In the genomic region with DNA sequence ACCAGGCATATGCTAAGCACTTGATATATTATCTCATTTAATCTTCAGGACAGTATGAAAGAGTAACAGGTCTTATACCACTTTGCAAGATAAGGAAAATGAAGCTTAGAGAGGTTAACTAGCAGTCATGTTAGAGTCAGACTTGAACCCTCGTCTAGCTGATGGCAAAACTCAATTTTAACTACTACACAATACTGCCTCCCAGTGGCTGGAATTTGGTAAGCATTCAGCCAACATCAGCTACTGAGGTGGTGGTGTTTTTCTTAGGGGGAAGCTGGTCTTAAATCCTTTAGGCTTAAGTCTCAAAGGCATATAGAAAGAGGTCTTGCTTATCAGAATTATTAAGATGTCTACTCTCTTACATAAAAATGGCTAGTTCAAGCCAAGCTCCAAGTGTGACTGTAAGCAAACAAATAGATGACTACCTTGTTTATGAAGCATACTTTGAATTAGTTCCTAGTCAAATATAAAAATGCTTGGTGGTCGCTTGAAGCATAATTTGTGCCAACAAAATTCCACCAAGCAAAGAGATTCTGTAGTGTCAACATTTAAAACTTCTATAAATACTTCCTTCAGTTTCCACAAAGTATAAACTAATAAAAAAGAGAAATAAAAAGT, we compare ENCODE assay signal across 9 cellular contexts.
DNase-seq lines count a peak whose midpoint lies in the region; ATAC-seq and TF ChIP-seq lines count a peak whose summit lies in the region.
"Had no signal": no experiment of that assay in that cellular context is flagged by ENCODE, and none has a peak within 500 bp of the region (broad histone marks: within the 10 kb centered on the region; RNA-seq: fewer than 3 reads in every experiment).

No MANE protein-coding gene starts in this region.

- TF ChIP-seq CTCF in BJ (IDR thresholded peaks at IDR 0.05; ENCODE audit: insufficient read depth, low read depth, low read length) (peak; percentile 71), RWPE2 (IDR thresholded peaks at IDR 0.05; ENCODE audit: poor library complexity, severe bottlenecking) (peak; percentile 69)

- no peak overlapping the region for H3K4me3 ChIP-seq in BJ (ENCODE audit: low read depth, low read length)
- no peak overlapping the region for H3K4me3 ChIP-seq in RWPE2 (ENCODE audit: severe bottlenecking)
- H3K4me3 ChIP-seq in CD4-positive, alpha-beta memory T cell (ENCODE audit: low read length in 2 of 2): no peak overlapping the region

- no peak overlapping the region for H3K27ac ChIP-seq in RWPE2 (ENCODE audit: poor library complexity, severe bottlenecking)
- no peak overlapping the region for H3K27ac ChIP-seq in CD4-positive, alpha-beta memory T cell (ENCODE audit: low read depth, low read length)

- no peaks in the 10 kb centered on the region for H3K4me1 Mint-ChIP-seq in CD4-positive, alpha-beta memory T cell
- H3K4me1 Mint-ChIP-seq: IgD-negative memory B cell had no signal

- H3K36me3 Mint-ChIP-seq in CD4-positive, alpha-beta memory T cell: no peaks in the 10 kb centered on the region
- H3K36me3 Mint-ChIP-seq: IgD-negative memory B cell had no signal

- CTCF ChIA-PET in BJ (lab: Yijun Ruan, JAX): interaction anchor here (0.6 to 2.2 kb wide), 15 partner anchors 8 to 881 kb away, joined by 3 to 8 read pairs (median 3); partner anchors contain the start of gene FIGN
- CTCF ChIA-PET in CD4-positive, alpha-beta memory T cell (lab: Charles Lee; ENCODE audit: partially characterized antibody): no interaction called here

- intact Hi-C loops in CD4-positive, alpha-beta memory T cell (cut with micrococcal nuclease): no loop called here

- H3K27me3 Mint-ChIP-seq in CD4-positive, alpha-beta memory T cell: no peaks in the 10 kb centered on the region
- H3K27me3 Mint-ChIP-seq: IgD-negative memory B cell had no signal

- no peaks in the 10 kb centered on the region for H3K4me1 ChIP-seq in RWPE2 (ENCODE audit: insufficient read depth, poor library complexity, severe bottlenecking)
- no peaks in the 10 kb centered on the region for H3K4me1 ChIP-seq in CD4-positive, alpha-beta memory T cell (ENCODE audit: insufficient read depth, low read length)

- no peaks in the 10 kb centered on the region for H3K9me3 ChIP-seq in RWPE2 (ENCODE audit: severe bottlenecking)
- H3K9me3 ChIP-seq in CD4-positive, alpha-beta memory T cell (ENCODE audit: control insufficient read depth in 1 of 2, low read length in 2 of 2): no peaks in the 10 kb centered on the region

- DNase-seq in BJ (ENCODE audit: low read depth) (no peak), RWPE2 (ENCODE audit: low spot score) (no peak), foreskin melanocyte (peak; percentile 41), renal cortical epithelial cell (ENCODE audit: low read depth) (peak; percentile 46)
- DNase-seq in stimulated activated CD4-positive, alpha-beta T cell treated with anti-CD3 and anti-CD28 coated beads, Interleukin-4, amount 100 ng/mL, for 24 hours: no peak
- no peak for DNase-seq in CD4-positive, alpha-beta memory T cell

- H3K36me3 ChIP-seq in BJ (ENCODE audit: control insufficient read depth, insufficient read depth, low read length) (no peaks in the 10 kb centered on the region), RWPE2 (ENCODE audit: low read depth) (no peaks in the 10 kb centered on the region)
- H3K36me3 ChIP-seq in CD4-positive, alpha-beta memory T cell (ENCODE audit: insufficient read depth, low read length): no peaks in the 10 kb centered on the region

- ATAC-seq in GM18867 (IDR thresholded peaks at IDR 0.05; ENCODE audit: unreplicated experiment) (peak; percentile 81), HG03432 (IDR thresholded peaks at IDR 0.05; ENCODE audit: unreplicated experiment) (peak; percentile 78), RWPE2 (ENCODE audit: low read depth) (no peak)

- peaks cover 0 to 9% (median 0%) of the 10 kb centered on the region in 8 donors for H3K9me3 Mint-ChIP-seq in CD4-positive, alpha-beta memory T cell
- H3K9me3 Mint-ChIP-seq: IgD-negative memory B cell had no signal

- POLR2A ChIA-PET in BJ (lab: Charles Lee): no interaction called here
- POLR2A ChIA-PET in CD4-positive, alpha-beta memory T cell (lab: Charles Lee; ENCODE audit: partially characterized antibody): no interaction called here

- no peak overlapping the region for H3K27ac Mint-ChIP-seq in CD4-positive, alpha-beta memory T cell
- H3K27ac Mint-ChIP-seq: IgD-negative memory B cell had no signal

- H3K4me3 Mint-ChIP-seq in CD4-positive, alpha-beta memory T cell: no peak overlapping the region
- H3K4me3 Mint-ChIP-seq: IgD-negative memory B cell had no signal

- H3K27me3 ChIP-seq in BJ (ENCODE audit: control insufficient read depth, insufficient read depth, low read length) (0 out of 2 replicates have a peak, but pooled peaks cover 2% of the 10 kb centered on the region), RWPE2 (ENCODE audit: insufficient read depth, poor library complexity, severe bottlenecking) (no peaks in the 10 kb centered on the region)
- no peaks in the 10 kb centered on the region for H3K27me3 ChIP-seq in CD4-positive, alpha-beta memory T cell (ENCODE audit: insufficient read depth, low read length)

Comparison
In these comparisons a context has a peak if more than half of its experiments do, and no peak if none do; other contexts are left out.
1. DNase-seq: peak in foreskin melanocyte (single experiment) and renal cortical epithelial cell (single experiment); none in BJ (single experiment), RWPE2 (single experiment), stimulated activated CD4-positive, alpha-beta T cell treated with anti-CD3 and anti-CD28 coated beads, Interleukin-4, amount 100 ng/mL, for 24 hours (single experiment) and CD4-positive, alpha-beta memory T cell (0 of 5).